Comparison of ENCODE assay signal across 21 cellular contexts in genomic region chr10:34850558-34850957, GRCh38. TPM values are rescaled to one million over a fixed set of nuclear protein-coding genes. Genes with fewer than 3 reads are reported as not detected.
A peak's percentile ranks its signal among the peaks of the same experiment; 100 is the strongest.
DNase-seq lines count a peak whose midpoint lies in the region; ATAC-seq, FAIRE-seq and TF ChIP-seq lines count a peak whose summit lies in the region.
"Had no signal": no experiment of that assay in that cellular context is flagged by ENCODE, and none has a peak within 500 bp of the region (broad histone marks: within the 10 kb centered on the region; RNA-seq: fewer than 3 reads in every experiment).

No MANE protein-coding gene starts in this region.

- POLR2A ChIA-PET in HepG2 (lab: Yijun Ruan, JAX): no interaction called here

- WGBS in HepG2 (ENCODE audit: low lambda C conversion rate): 64% methylated on average over 3 of the region's 3 CpGs
- 80% methylated on average over 3 of the region's 3 CpGs for WGBS in right lobe of liver (ENCODE audit: insufficient coverage, low coverage, low lambda C conversion rate, missing lambda C conversion rate)

- H4K20me1 ChIP-seq in HepG2 (ENCODE audit: insufficient read depth, low read length) (no peaks in the 10 kb centered on the region), osteoblast (ENCODE audit: insufficient read depth, low read length) (no peaks in the 10 kb centered on the region)
- H4K20me1 ChIP-seq: BLaER1 treated with 17β-estradiol and CSF1 and Interleukin-3, amounts not matched to agents 10 nM and 100 nM had no signal

- H3K27me3 ChIP-seq in HepG2 (ENCODE audit: control insufficient read depth in 1 of 2, insufficient read depth in 2 of 2, low read length in 2 of 2) (no peaks in the 10 kb centered on the region), right lobe of liver (no peaks in the 10 kb centered on the region), osteoblast (ENCODE audit: insufficient read depth, low read length) (no peaks in the 10 kb centered on the region)
- H3K27me3 ChIP-seq: BE2C; BLaER1 treated with 17β-estradiol and CSF1 and Interleukin-3, amounts not matched to agents 10 nM and 100 nM had no signal

- DNase-seq in HepG2 (ENCODE audit: low spot score) (no peak), right lobe of liver (no peak), HTR-8/SVneo (ENCODE audit: insufficient read length, low spot score) (no peak), osteoblast (ENCODE audit: insufficient read length, low spot score, missing footprints) (peak; percentile 3), posterior cingulate gyrus (no peak), C1 segment of cervical spinal cord (lab: John Stamatoyannopoulos, UW) (no peak)
- DNase-seq: ACHN; AML-193; BE2C; Calu3; CD4-positive, alpha-beta memory T cell; COR-L47; DMS53; DND-41; GM23248; H7; HCEC 1CT had no signal

- TF ChIP-seq EP300 in HepG2 (IDR thresholded peaks at IDR 0.05; ENCODE audit: low read depth in 2 of 2, low read length in 2 of 2): no peak
- TF ChIP-seq EP300 in HepG2 (CRISPR knock-in tag; IDR thresholded peaks at IDR 0.05; ENCODE audit: borderline replicate concordance): no peak

- H3K4me1 ChIP-seq in HepG2 (ENCODE audit: insufficient read depth, low read length): no peaks in the 10 kb centered on the region
- no peaks in the 10 kb centered on the region for H3K4me1 ChIP-seq in right lobe of liver
- H3K4me1 ChIP-seq in osteoblast (ENCODE audit: insufficient read depth, low read length): peaks cover 5% of the 10 kb centered on the region
- H3K4me1 ChIP-seq: BE2C; BLaER1 treated with 17β-estradiol and CSF1 and Interleukin-3, amounts not matched to agents 10 nM and 100 nM had no signal

- H3K4me3 ChIP-seq in HepG2 (replicated peaks in 1 of 3; ENCODE audit: insufficient read depth in 1 of 3, low read depth in 2 of 3, low read length in 3 of 3) (no peak overlapping the region), right lobe of liver (no peak overlapping the region), osteoblast (ENCODE audit: insufficient read depth, low read length) (no peak overlapping the region)
- H3K4me3 ChIP-seq: BLaER1 treated with 17β-estradiol and CSF1 and Interleukin-3, amounts not matched to agents 10 nM and 100 nM; GM23248 had no signal

- H3K27ac ChIP-seq in HepG2 (ENCODE audit: extremely low read length, insufficient read depth, low read length) (no peak overlapping the region), right lobe of liver (no peak overlapping the region), osteoblast (ENCODE audit: low read depth, low read length) (no peak overlapping the region)
- H3K27ac ChIP-seq: BLaER1 treated with 17β-estradiol and CSF1 and Interleukin-3, amounts not matched to agents 10 nM and 100 nM; GM23248 had no signal

- FAIRE-seq in HepG2 (lab: Jason Lieb, UNC) (no peak), HTR-8/SVneo (lab: Jason Lieb, UNC) (peak; percentile 59)
- FAIRE-seq: G401.6, GM12892, H1 had no signal

- TF ChIP-seq POLR2A in HepG2 (IDR thresholded peaks at IDR 0.05; ENCODE audit: insufficient read depth in 1 of 2, low read depth in 2 of 2, low read length in 2 of 2) (no peak), right lobe of liver (IDR thresholded peaks at IDR 0.05) (no peak)

- no peak for TF ChIP-seq RAD21 in HepG2 (CRISPR knock-in tag; IDR thresholded peaks at IDR 0.05)

- H3K4me2 ChIP-seq in HepG2 (ENCODE audit: low read depth, low read length) (no peak overlapping the region), osteoblast (ENCODE audit: insufficient read depth, low read length) (no peak overlapping the region)
- H3K4me2 ChIP-seq: BLaER1 treated with 17β-estradiol and CSF1 and Interleukin-3, amounts not matched to agents 10 nM and 100 nM had no signal

- no peak overlapping the region for H2AFZ ChIP-seq in HepG2 (ENCODE audit: low read length)
- H2AFZ ChIP-seq in osteoblast (ENCODE audit: low read length): no peak overlapping the region
- H2AFZ ChIP-seq: GM23248 had no signal

- H3K79me2 ChIP-seq in HepG2 (ENCODE audit: insufficient read depth, low read length) (no peaks in the 10 kb centered on the region), osteoblast (ENCODE audit: insufficient read depth, low read length) (no peaks in the 10 kb centered on the region)

- ATAC-seq in HepG2 (no peak), right lobe of liver (no peak)

- CTCF ChIA-PET in HepG2 (lab: Yijun Ruan, JAX; ENCODE audit: low intra/inter-chr PET ratio, low total read pairs): no interaction called here

- H3K9ac ChIP-seq in HepG2 (ENCODE audit: insufficient read depth, low read depth, low read length): no peak overlapping the region
- H3K9ac ChIP-seq: BLaER1 treated with 17β-estradiol and CSF1 and Interleukin-3, amounts not matched to agents 10 nM and 100 nM; GM23248 had no signal

- in situ Hi-C loops in HepG2 (cut with HindIII; ENCODE audit: extremely low pct_ligation_motif_present, low pct_unique_long_range_greater_than_20kb): no loop called here

- H3K36me3 ChIP-seq in HepG2 (replicated peaks in 1 of 2; ENCODE audit: control insufficient read depth in 1 of 2, insufficient read depth in 2 of 2, low read length in 2 of 2): no peaks in the 10 kb centered on the region
- no peaks in the 10 kb centered on the region for H3K36me3 ChIP-seq in right lobe of liver
- H3K36me3 ChIP-seq in osteoblast (ENCODE audit: insufficient read depth, low read length): no peaks in the 10 kb centered on the region
- H3K36me3 ChIP-seq: BE2C; BLaER1 treated with 17β-estradiol and CSF1 and Interleukin-3, amounts not matched to agents 10 nM and 100 nM had no signal

- H3K9me3 ChIP-seq in HepG2 (ENCODE audit: low read length) (no peaks in the 10 kb centered on the region), right lobe of liver (no peaks in the 10 kb centered on the region), osteoblast (ENCODE audit: low read depth, low read length) (no peaks in the 10 kb centered on the region)
- H3K9me3 ChIP-seq: BE2C; BLaER1 treated with 17β-estradiol and CSF1 and Interleukin-3, amounts not matched to agents 10 nM and 100 nM had no signal

- intact Hi-C loops in HepG2 (cut with micrococcal nuclease; ENCODE audit: unreplicated experiment) (no loop called here), right lobe of liver (cut with DNase I) (no loop called here), posterior cingulate gyrus (cut with DNase I) (no loop called here)

- no TSS peak for BruUV-seq in HepG2 (replicated peaks; lab: Mats Ljungman, UMichigan)

- TF ChIP-seq CTCF in HepG2 (CRISPR knock-in tag; IDR thresholded peaks at IDR 0.05) (no peak), right lobe of liver (IDR thresholded peaks at IDR 0.05) (no peak), osteoblast (IDR thresholded peaks at IDR 0.05; ENCODE audit: extremely low read depth, low read depth, low read length) (no peak)

TF ChIP-seq in HepG2, 621 proteins besides CTCF, POLR2A, EP300 and RAD21:
- no peak for TF ChIP-seq ZBTB20 (CRISPR knock-in tag; IDR thresholded peaks at IDR 0.05; ENCODE audit: borderline replicate concordance, low read depth)
- no peak for TF ChIP-seq ZNF383 (CRISPR knock-in tag; IDR thresholded peaks at IDR 0.05; ENCODE audit: borderline replicate concordance)
- TF ChIP-seq MAFF (IDR thresholded peaks at IDR 0.05; ENCODE audit: low read depth, low read length): peak; percentile 31; the same call in 1 of the 2 replicates
- peak; percentile 43 to 46; a peak in 3 of 4 replicates for TF ChIP-seq MAFK (conservative IDR thresholded peaks at IDR 0.05 in 1 of 2, IDR thresholded peaks at IDR 0.05 in 1 of 2; ENCODE audit: low read length in 2 of 2)
- no peak for TF ChIP-seq YEATS2 (CRISPR knock-in tag; IDR thresholded peaks at IDR 0.05; ENCODE audit: borderline replicate concordance)

RNA-seq across cellular contexts. Expression of gene PARD3, which starts 35.5 kb away (rescaled TPM):
- total RNA-seq in HepG2 (2016; rRNA removed; fragmentation: Illumina TruSeq; extraction: Trizol) (60.0 and 67.5 TPM in 2 replicates), right lobe of liver (10 to 100 TPM; 19.1 to 27.8 (median 22.0) TPM), osteoblast (69.2 and 71.7 TPM in 2 replicates)
- 20.8 and 27.4 TPM in 2 replicates for total RNA-seq in HepG2 (2016; cell fraction: cytosol; rRNA removed; fragmentation: Illumina TruSeq; extraction: Trizol; ENCODE audit: low read depth)
- total RNA-seq in HepG2 (2016; cell fraction: insoluble cytoplasmic fraction; rRNA removed; fragmentation: Illumina TruSeq; extraction: Trizol): 57.8 and 62.9 TPM in 2 replicates
- total RNA-seq in HepG2 (2016; cell fraction: membrane; rRNA removed; fragmentation: Illumina TruSeq; extraction: Trizol): 40.7 and 46.4 TPM in 2 replicates
- total RNA-seq in HepG2 (2016; cell fraction: nucleus; rRNA removed; fragmentation: Illumina TruSeq; extraction: Trizol): 55.2 and 61.4 TPM in 2 replicates
- polyA plus RNA-seq in HepG2 (2011; rRNA removed): 37.5 and 40.9 TPM in 2 replicates
- polyA plus RNA-seq in HepG2 (2011; cell fraction: cytosol; rRNA removed): 27.2 and 36.6 TPM in 2 replicates
- 20.7 and 21.3 TPM in 2 replicates for polyA plus RNA-seq in HepG2 (2011; cell fraction: nucleus; rRNA removed)
- 42.8 and 43.8 TPM in 2 replicates for polyA plus RNA-seq in HepG2 (2012)
- 4.9 and 5.9 TPM in 2 replicates for polyA plus RNA-seq in HepG2 (2016; cell fraction: cytosol; fragmentation: Illumina TruSeq; extraction: Trizol; ENCODE audit: low read depth)
- 56.4 and 57.9 TPM in 2 replicates for polyA plus RNA-seq in HepG2 (2016; cell fraction: insoluble cytoplasmic fraction; fragmentation: Illumina TruSeq; extraction: Trizol; ENCODE audit: low read depth)
- polyA plus RNA-seq in HepG2 (2016; cell fraction: membrane; fragmentation: Illumina TruSeq; extraction: Trizol; ENCODE audit: low read depth): 15.4 and 16.9 TPM in 2 replicates
- polyA plus RNA-seq in HepG2 (2016; cell fraction: nucleus; fragmentation: Illumina TruSeq; extraction: Trizol; ENCODE audit: insufficient read depth, low read depth): 37.3 and 39.6 TPM in 2 replicates
- 26.7 and 51.8 TPM in 2 replicates for polyA minus RNA-seq in HepG2 (2011; rRNA and poly(A)+ RNA removed; ENCODE audit: low replicate concordance)
- 41.1 and 45.4 TPM in 2 replicates for polyA minus RNA-seq in HepG2 (2011; cell fraction: cytosol; rRNA and poly(A)+ RNA removed)
- 106 and 138 TPM in 2 replicates for polyA minus RNA-seq in HepG2 (2011; cell fraction: nucleus; rRNA and poly(A)+ RNA removed)
